Comparison of ENCODE assay signal across 8 cellular contexts in genomic region chr1:117605811-117606607, GRCh38. TPM values are rescaled to one million over a fixed set of nuclear protein-coding genes. Genes with fewer than 3 reads are reported as not detected.
DNase-seq lines count a peak whose midpoint lies in the region; ATAC-seq lines count a peak whose summit lies in the region.

Gene TENT5C, plus strand, starts transcription at chr1:117606048. Its CDS starts 16,821 bp downstream, at chr1:117622869.

- H3K4me1 ChIP-seq in esophagus (ENCODE audit: control insufficient read depth in 2 of 2, insufficient read depth in 2 of 2, low read length in 1 of 2) (no peaks in the 10 kb centered on the region), mucosa of rectum (ENCODE audit: control insufficient read depth in 2 of 2, insufficient read depth in 2 of 2, low read length in 2 of 2) (peaks cover 17 to 23% of the 10 kb centered on the region in 2 donors)

- DNase-seq in DMS53 (lab: John Stamatoyannopoulos, UW) = peak; percentile 93
- DNase-seq in OCI-M1 (lab: John Stamatoyannopoulos, UW) = peak; percentile 99
- DNase-seq in activated T-cell treated with anti-CD3 and anti-CD28 coated beads for 48 hours (ENCODE audit: low read depth) = peak; percentile 98
- DNase-seq in stimulated activated CD8-positive, alpha-beta memory T cell treated with anti-CD3 and anti-CD28 coated beads, Interleukin-4, amount 100 ng/mL, for 24 hours (ENCODE audit: low read depth) = peak; percentile 96

- H3K9ac ChIP-seq in mucosa of rectum (ENCODE audit: low read depth in 1 of 2, low read length in 2 of 2) = peak within 1 kb of the TSS; percentile 95 to 97

- H3K9me3 ChIP-seq in esophagus (ENCODE audit: control insufficient read depth in 2 of 2, insufficient read depth in 1 of 2, low read depth in 1 of 2, low read length in 1 of 2) (no peaks in the 10 kb centered on the region), mucosa of rectum (ENCODE audit: control insufficient read depth in 2 of 2, low read length in 2 of 2) (no peaks in the 10 kb centered on the region)

- H3K36me3 ChIP-seq in esophagus (ENCODE audit: control insufficient read depth in 2 of 2, insufficient read depth in 2 of 2, low read length in 1 of 2) (no peaks in the 10 kb centered on the region), mucosa of rectum (ENCODE audit: control insufficient read depth in 2 of 2, insufficient read depth in 2 of 2, low read length in 2 of 2) (no peaks in the 10 kb centered on the region)

- H3K27me3 Mint-ChIP-seq in IgD-negative memory B cell = no peaks in the 10 kb centered on the region

- no peaks in the 10 kb centered on the region for H3K27me3 ChIP-seq in esophagus (ENCODE audit: control insufficient read depth in 1 of 2, insufficient read depth in 2 of 2, low read length in 2 of 2)
- H3K27me3 ChIP-seq in mucosa of rectum (ENCODE audit: control insufficient read depth in 2 of 2, insufficient read depth in 2 of 2, low read length in 2 of 2) = no peaks in the 10 kb centered on the region

- H3K27ac ChIP-seq in esophagus (ENCODE audit: low read depth in 2 of 2, low read length in 1 of 2) = peak within 1 kb of the TSS; percentile 60 to 84
- peak within 1 kb of the TSS; percentile 90 to 93 for H3K27ac ChIP-seq in mucosa of rectum (ENCODE audit: low read depth in 2 of 2, low read length in 2 of 2)

- ATAC-seq in GM21619 (IDR thresholded peaks at IDR 0.05; ENCODE audit: unreplicated experiment) = peak; percentile 83

- peak within 1 kb of the TSS; percentile 60 for H3K4me3 ChIP-seq in esophagus (ENCODE audit: low read depth in 1 of 2, low read length in 2 of 2)
- H3K4me3 ChIP-seq in mucosa of rectum (ENCODE audit: low read length in 2 of 2) = peak within 1 kb of the TSS; percentile 83 to 96

- H3K9me3 Mint-ChIP-seq in IgD-negative memory B cell = peaks cover 0 to 2% (median 0%) of the 10 kb centered on the region in 3 donors

- H3K4me3 Mint-ChIP-seq in IgD-negative memory B cell = peak within 1 kb of the TSS; percentile 93 to 99 (median 96)

- peak within 1 kb of the TSS; percentile 92 to 99 (median 99) for H3K27ac Mint-ChIP-seq in IgD-negative memory B cell

- peaks cover 24 to 41% (median 34%) of the 10 kb centered on the region in 3 donors for H3K4me1 Mint-ChIP-seq in IgD-negative memory B cell

- peaks cover 10% of the 10 kb centered on the region for H3K36me3 Mint-ChIP-seq in IgD-negative memory B cell

- 0 to 1% methylated on average over 47 to 68 of the region's 68 CpGs for WGBS in esophagus, 2 donors

RNA-seq across cellular contexts. Expression of gene TENT5C, which starts in this region (rescaled TPM):
- polyA plus RNA-seq in IgD-negative memory B cell = 33.4 TPM
- polyA plus RNA-seq in esophagus = under 1 TPM; 0.20 to 0.29 TPM

Comparison
In these comparisons a context has a peak if more than half of its experiments do, and no peak if none do; other contexts are left out.
1. Peak in every context shown above with its lines: DNase-seq, ATAC-seq, H3K4me3 ChIP-seq and H3K27ac ChIP-seq.
2. RNA of gene TENT5C (polyA plus RNA-seq): 33.4 TPM in IgD-negative memory B cell (single experiment); 0.20 to 0.29 TPM in esophagus; every median in the first group is over 10 times any median in the second.